ENCODE assay signal across 25 cellular contexts in genomic region chr7:70037171-70037933, GRCh38.
A peak's percentile ranks its signal among the peaks of the same experiment; 100 is the strongest.
DNase-seq lines count a peak whose midpoint lies in the region; ATAC-seq, FAIRE-seq and TF ChIP-seq lines count a peak whose summit lies in the region.
"Had no signal": no experiment of that assay in that cellular context is flagged by ENCODE, and none has a peak within 500 bp of the region (broad histone marks: within the 10 kb centered on the region; RNA-seq: fewer than 3 reads in every experiment).

No MANE protein-coding gene starts in this region.

- H3K4me1 ChIP-seq in A673 (ENCODE audit: insufficient read depth, low read length, poor library complexity, severe bottlenecking) (peaks cover 37% of the 10 kb centered on the region), K562 (replicated peaks in 1 of 2; ENCODE audit: control insufficient read depth in 2 of 2, insufficient read depth in 2 of 2, low read length in 2 of 2) (no peaks in the 10 kb centered on the region), smooth muscle cell (ENCODE audit: low read depth) (peaks cover 5% of the 10 kb centered on the region)

- ATAC-seq in K562, result no peak

- H3K27me3 Mint-ChIP-seq in MCF 10A (ENCODE audit: insufficient read depth, unreplicated experiment), result no peaks in the 10 kb centered on the region
- H3K27me3 Mint-ChIP-seq: CD4-positive, alpha-beta memory T cell had no signal

- POLR2A ChIA-PET in A673 (lab: Charles Lee; ENCODE audit: low non-redundant PET) (no interaction called here), K562 (lab: Yijun Ruan, JAX) (no interaction called here), MCF 10A (lab: Yijun Ruan, JAX) (no interaction called here)

- no peaks in the 10 kb centered on the region for H3K36me3 ChIP-seq in A673 (ENCODE audit: insufficient read depth, low read length, poor library complexity, severe bottlenecking)
- H3K36me3 ChIP-seq in K562 (ENCODE audit: control insufficient read depth, insufficient read depth, low read length), result no peaks in the 10 kb centered on the region
- no peaks in the 10 kb centered on the region for H3K36me3 ChIP-seq in smooth muscle cell (ENCODE audit: low read depth)
- H3K36me3 ChIP-seq: BLaER1 had no signal

- in situ Hi-C loops in K562 (cut with MboI), result no loop called here

- H3K4me3 Mint-ChIP-seq in MCF 10A (ENCODE audit: unreplicated experiment), result no peak overlapping the region
- H3K4me3 Mint-ChIP-seq: CD4-positive, alpha-beta memory T cell; H9 had no signal

- no peak overlapping the region for H3K4me3 ChIP-seq in A673 (ENCODE audit: low read depth, low read length, poor library complexity, severe bottlenecking)
- no peak overlapping the region for H3K4me3 ChIP-seq in K562
- no peak overlapping the region for H3K4me3 ChIP-seq in fibroblast of the aortic adventitia (ENCODE audit: low read depth, low read length)
- H3K4me3 ChIP-seq in smooth muscle cell, result no peak overlapping the region
- H3K4me3 ChIP-seq: BLaER1, PC-9 had no signal

- H3F3A ChIP-seq in smooth muscle cell (ENCODE audit: low read depth), result no peaks in the 10 kb centered on the region

- FAIRE-seq in K562 (lab: Jason Lieb, UNC), result no peak
- FAIRE-seq: HTR-8/SVneo had no signal

- no peaks in the 10 kb centered on the region for H3K36me3 Mint-ChIP-seq in MCF 10A (ENCODE audit: insufficient read depth, unreplicated experiment)
- H3K36me3 Mint-ChIP-seq: CD4-positive, alpha-beta memory T cell had no signal

- 2% methylated on average over 3 of the region's 3 CpGs for WGBS in K562 (ENCODE audit: insufficient coverage, low coverage, missing lambda C conversion rate)
- WGBS in smooth muscle cell (ENCODE audit: low lambda C conversion rate), result 69% methylated on average over 3 of the region's 3 CpGs

- peaks cover 52% of the 10 kb centered on the region for H3K9me3 Mint-ChIP-seq in MCF 10A (ENCODE audit: unreplicated experiment)
- H3K9me3 Mint-ChIP-seq: H9 had no signal

- H3K4me1 Mint-ChIP-seq in MCF 10A (ENCODE audit: insufficient read depth, unreplicated experiment), result no peaks in the 10 kb centered on the region
- H3K4me1 Mint-ChIP-seq: CD4-positive, alpha-beta memory T cell had no signal

- H3K27ac Mint-ChIP-seq in MCF 10A (ENCODE audit: low read depth, unreplicated experiment), result no peak overlapping the region
- H3K27ac Mint-ChIP-seq: CD4-positive, alpha-beta memory T cell had no signal

- H3K79me2 ChIP-seq in K562 (ENCODE audit: control insufficient read depth, insufficient read depth, low read length) (no peaks in the 10 kb centered on the region), smooth muscle cell (ENCODE audit: low read depth) (no peaks in the 10 kb centered on the region)

- no peaks in the 10 kb centered on the region for H3K27me3 ChIP-seq in A673 (replicated peaks; ENCODE audit: insufficient read depth, low read depth, low read length, poor library complexity)
- H3K27me3 ChIP-seq in K562 (ENCODE audit: control insufficient read depth in 2 of 2, insufficient read depth in 2 of 2, low read length in 2 of 2), result no peaks in the 10 kb centered on the region
- H3K27me3 ChIP-seq in smooth muscle cell (ENCODE audit: low read depth), result peaks cover 37% of the 10 kb centered on the region
- H3K27me3 ChIP-seq: BLaER1 had no signal

- H3K9me3 ChIP-seq in A673 (ENCODE audit: low read depth, low read length, poor library complexity, severe bottlenecking) (no peaks in the 10 kb centered on the region), K562 (replicated peaks; ENCODE audit: control insufficient read depth, insufficient read depth, low read depth, low read length) (no peaks in the 10 kb centered on the region), smooth muscle cell (replicated peaks; ENCODE audit: low read depth) (peaks cover 3% of the 10 kb centered on the region)

- intact Hi-C loops in A673 (cut with micrococcal nuclease; ENCODE audit: unreplicated experiment), result no loop called here
- intact Hi-C loops in K562 (cut with micrococcal nuclease), result no loop called here
- intact Hi-C loops in MCF 10A (cut with micrococcal nuclease), result no loop called here

- TF ChIP-seq POLR2A in K562 (conservative IDR thresholded peaks at IDR 0.05), result no peak

- CTCF ChIA-PET in A673 (lab: Charles Lee) (no interaction called here), K562 (lab: Yijun Ruan, JAX; ENCODE audit: low intra/inter-chr PET ratio) (no interaction called here), MCF 10A (lab: Yijun Ruan, JAX) (no interaction called here)

- no peak for TF ChIP-seq CTCF in A673 (conservative IDR thresholded peaks at IDR 0.05; ENCODE audit: low read depth, low read length)
- TF ChIP-seq CTCF in K562 (IDR thresholded peaks at IDR 0.05 in 2 of 3, conservative IDR thresholded peaks at IDR 0.05 in 1 of 3; ENCODE audit: insufficient read depth in 2 of 3, low read depth in 1 of 3, low read length in 3 of 3), result no peak
- no peak for TF ChIP-seq CTCF in fibroblast of the aortic adventitia (IDR thresholded peaks at IDR 0.05; ENCODE audit: insufficient read depth, low read length)
- TF ChIP-seq CTCF in smooth muscle cell (IDR thresholded peaks at IDR 0.05; ENCODE audit: borderline replicate concordance, insufficient read depth, poor library complexity, severe bottlenecking), result no peak
- TF ChIP-seq CTCF in MCF 10A (IDR thresholded peaks at IDR 0.05; ENCODE audit: unreplicated experiment), result no peak

- no peak for TF ChIP-seq EP300 in K562 (IDR thresholded peaks at IDR 0.05; ENCODE audit: low read length)

- H3K27ac ChIP-seq in A673 (ENCODE audit: low read depth, low read length, poor library complexity, severe bottlenecking), result no peak overlapping the region
- H3K27ac ChIP-seq in K562 (ENCODE audit: extremely low read depth, low read depth, low read length), result no peak overlapping the region
- no peak overlapping the region for H3K27ac ChIP-seq in smooth muscle cell (ENCODE audit: low read depth)
- H3K27ac ChIP-seq: 22Rv1, BLaER1, HL-60, PC-9, RWPE1 had no signal

- DNase-seq in A673 (ENCODE audit: low spot score) (peak; percentile 61), GM03348 (ENCODE audit: low spot score) (peak; percentile 67), K562 (ENCODE audit: extremely low read depth in 1 of 4, low spot score in 3 of 4) (no peak), fibroblast of the aortic adventitia (ENCODE audit: low read depth) (peak; percentile 47), NK-92 (lab: John Stamatoyannopoulos, UW; ENCODE audit: unreplicated experiment) (no peak), Kasumi-1 (lab: John Stamatoyannopoulos, UW) (no peak), smooth muscle cell (lab: John Stamatoyannopoulos, UW; ENCODE audit: unreplicated experiment) (no peak), MCF 10A (ENCODE audit: unreplicated experiment) (no peak)
- DNase-seq: CD4-positive, alpha-beta memory T cell; DMS53; H9; IMR-90; Karpas-422; MM.1S; NCI-H1105 treated with DMSO at 0.1 percent for 48 hours; NCI-H1694; NCI-H2081 treated with DMSO at 0.1 percent for 48 hours; NCI-H510A; NCI-H748 treated with DMSO at 0.1 percent for 48 hours; PC-9 had no signal

- H3K9ac ChIP-seq in K562 (ENCODE audit: insufficient read depth in 1 of 2, low read depth in 2 of 2, low read length in 2 of 2) (no peak overlapping the region), smooth muscle cell (ENCODE audit: low read depth) (no peak overlapping the region)
- H3K9ac ChIP-seq: BLaER1 had no signal

- H4K20me1 ChIP-seq in K562 (replicated peaks; ENCODE audit: control insufficient read depth, insufficient read depth, low read length) (no peaks in the 10 kb centered on the region), smooth muscle cell (ENCODE audit: low read depth) (peaks cover 12% of the 10 kb centered on the region)

- H3K4me2 ChIP-seq in K562 (ENCODE audit: insufficient read depth, low read length) (no peak overlapping the region), smooth muscle cell (no peak overlapping the region)
- H3K4me2 ChIP-seq: BLaER1, PC-9 had no signal

- BruUV-seq in A673 (replicated peaks; lab: Mats Ljungman, UMichigan), result no TSS peak
- BruUV-seq in K562 (replicated peaks; lab: Mats Ljungman, UMichigan), result no TSS peak
- BruUV-seq in MCF 10A (replicated peaks; lab: Mats Ljungman, UMichigan), result no TSS peak

- H2AFZ ChIP-seq in K562 (ENCODE audit: low read depth, low read length) (no peak overlapping the region), smooth muscle cell (ENCODE audit: low read depth) (no peak overlapping the region)
- H2AFZ ChIP-seq: PC-9 had no signal

- H3K9me1 ChIP-seq in K562 (ENCODE audit: control insufficient read depth, insufficient read depth, low read length), result no peaks in the 10 kb centered on the region

- no peak for TF ChIP-seq RAD21 in K562 (CRISPR knock-in tag; conservative IDR thresholded peaks at IDR 0.05 in 1 of 2, IDR thresholded peaks at IDR 0.05 in 1 of 2)

TF ChIP-seq in K562, 482 proteins besides CTCF, POLR2A, EP300 and RAD21 (continues in another document):
- TF ChIP-seq C11orf30 (IDR thresholded peaks at IDR 0.05; ENCODE audit: low read depth) (peak; percentile 6; the same call in 1 of the 2 replicates), TOE1 (IDR thresholded peaks at IDR 0.05; ENCODE audit: borderline replicate concordance) (no peak), TOE1 (CRISPR knock-in tag; IDR thresholded peaks at IDR 0.05; ENCODE audit: borderline replicate concordance, low read depth) (no peak), POLR2H (tag; IDR thresholded peaks at IDR 0.05; ENCODE audit: low read depth) (no peak)

Comparison
In these comparisons a context has a peak if more than half of its experiments do, and no peak if none do; other contexts are left out.
1. DNase-seq: peak in A673 (single experiment), GM03348 (single experiment) and fibroblast of the aortic adventitia (single experiment); none in K562 (0 of 4), NK-92 (single experiment), Kasumi-1 (0 of 2), smooth muscle cell (single experiment) and MCF 10A (single experiment).